Comparison of ENCODE assay signal across 13 cellular contexts in the genomic region with DNA sequence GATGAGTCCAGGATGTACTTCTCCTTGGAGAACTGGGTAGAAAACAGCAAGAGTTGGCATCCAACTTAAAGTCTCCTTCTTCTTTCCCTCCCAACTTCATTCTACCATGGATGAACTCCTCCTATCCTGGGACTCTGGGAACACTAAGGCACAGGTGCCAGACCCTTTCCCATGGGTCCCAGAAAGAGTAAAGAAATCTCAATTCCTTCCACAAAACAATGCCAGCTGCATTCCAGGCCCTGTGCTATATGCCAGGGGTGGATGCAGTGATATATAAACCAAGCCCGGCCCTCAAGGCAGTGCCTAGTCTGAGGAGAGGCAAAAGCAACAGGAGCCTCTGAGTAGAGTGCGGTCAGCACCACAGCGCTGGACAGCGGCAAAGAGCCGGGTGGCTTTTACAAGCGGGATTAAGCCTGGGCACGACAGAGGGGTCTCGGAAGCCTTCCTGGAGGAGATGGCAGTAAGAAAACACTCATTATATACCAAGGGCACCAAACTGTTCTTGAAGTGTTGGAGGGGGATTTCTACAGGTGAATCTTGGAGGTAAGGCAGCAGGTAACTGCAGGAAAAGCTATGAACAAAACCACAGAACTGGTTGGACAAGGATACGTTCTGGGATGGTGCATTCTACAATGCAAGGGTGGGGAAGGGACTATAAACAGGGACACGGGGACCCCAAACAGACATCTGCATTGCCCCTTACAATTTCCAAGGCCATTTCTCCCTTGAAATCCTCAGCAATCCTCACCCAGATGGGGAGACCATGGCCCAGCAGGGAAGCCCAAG. TPM values are rescaled to one million over a fixed set of nuclear protein-coding genes. Genes with fewer than 3 reads are reported as not detected.
A peak's percentile ranks its signal among the peaks of the same experiment; 100 is the strongest.
DNase-seq lines count a peak whose midpoint lies in the region; ATAC-seq and TF ChIP-seq lines count a peak whose summit lies in the region.
"Had no signal": no experiment of that assay in that cellular context is flagged by ENCODE, and none has a peak within 500 bp of the region (broad histone marks: within the 10 kb centered on the region; RNA-seq: fewer than 3 reads in every experiment).

No MANE protein-coding gene starts in this region.

- no peak for TF ChIP-seq CTCF in PC-3 (conservative IDR thresholded peaks at IDR 0.05; ENCODE audit: low read depth, low read length)
- no peak for TF ChIP-seq CTCF in epithelial cell of esophagus (IDR thresholded peaks at IDR 0.05; ENCODE audit: insufficient read depth, low read depth, low read length, missing control alignments)
- TF ChIP-seq CTCF in nephron (IDR thresholded peaks at IDR 0.05; ENCODE audit: unreplicated experiment in 3 of 3) = no peak

- no TSS peak for BruUV-seq in PC-3 (replicated peaks; lab: Mats Ljungman, UMichigan)

- no peaks in the 10 kb centered on the region for H3K79me2 ChIP-seq in PC-3 (ENCODE audit: low read length)

- ATAC-seq in PC-3 (no peak), GM21367 (IDR thresholded peaks at IDR 0.05; ENCODE audit: unreplicated experiment) (no peak), GM21390 (IDR thresholded peaks at IDR 0.05; ENCODE audit: unreplicated experiment) (no peak)
- ATAC-seq: activated CD4-positive, CD25-positive, alpha-beta regulatory T cell treated with anti-CD3 and anti-CD28 coated beads, Interleukin-2, amount 50 U/mL, for 24 hours had no signal

- no peaks in the 10 kb centered on the region for H3K9me2 ChIP-seq in PC-3 (replicated peaks; ENCODE audit: low read length)

- H3K4me1 ChIP-seq in PC-3 (ENCODE audit: insufficient read depth, low read length) = no peaks in the 10 kb centered on the region

- H3K36me3 Mint-ChIP-seq in nephron (ENCODE audit: low read depth) = peaks cover 10% of the 10 kb centered on the region

- H3K9me3 Mint-ChIP-seq in nephron = no peaks in the 10 kb centered on the region

- peaks cover 5% of the 10 kb centered on the region for H3K4me1 Mint-ChIP-seq in nephron

- H3K36me3 ChIP-seq in PC-3 (ENCODE audit: low read depth, low read length) = no peaks in the 10 kb centered on the region

- POLR2A ChIA-PET in PC-3 (lab: Charles Lee; ENCODE audit: unreplicated experiment) = no interaction called here

- CTCF ChIA-PET in PC-3 (lab: Charles Lee) = no interaction called here

- intact Hi-C loops in PC-3 (cut with micrococcal nuclease) = no loop called here

- no peaks in the 10 kb centered on the region for H3K9me3 ChIP-seq in PC-3 (ENCODE audit: low read length)
- H3K9me3 ChIP-seq: neutrophil had no signal

- no peak overlapping the region for H3K9ac ChIP-seq in PC-3 (ENCODE audit: low read length)

- no peak overlapping the region for H3K27ac ChIP-seq in PC-3 (ENCODE audit: low read length)
- H3K27ac ChIP-seq: neutrophil had no signal

- H3K4me3 ChIP-seq in PC-3 (ENCODE audit: low read length) = no peak overlapping the region
- no peak overlapping the region for H3K4me3 ChIP-seq in epithelial cell of esophagus (ENCODE audit: low read length)

- peak overlapping the region; percentile 41 to 52 (median 46) for H3K4me3 Mint-ChIP-seq in nephron

- no peaks in the 10 kb centered on the region for H4K20me1 ChIP-seq in PC-3 (ENCODE audit: low read length)

- H2AFZ ChIP-seq in PC-3 (ENCODE audit: low read length) = no peak overlapping the region

- DNase-seq in ELF-1 (ENCODE audit: low read depth, low spot score) = peak; percentile 44
- DNase-seq in PC-3 = peak; percentile 16
- DNase-seq in epithelial cell of esophagus (ENCODE audit: low read depth) = peak; percentile 41
- DNase-seq in NK-92 treated with Interleukin-12 subunit alpha and Interleukin-12 subunit beta, amount 100 ng/mL, for 24 hours (lab: John Stamatoyannopoulos, UW) = no peak
- DNase-seq: effector CD8-positive, alpha-beta T cell; NCI-H187 treated with DMSO at 0.1 percent for 48 hours; substantia nigra had no signal

- H3K27me3 Mint-ChIP-seq in nephron (ENCODE audit: low read depth) = peaks cover 53% of the 10 kb centered on the region

- H3F3A ChIP-seq in PC-3 (ENCODE audit: low read length, unreplicated experiment) = no peaks in the 10 kb centered on the region

- H3K4me2 ChIP-seq in PC-3 (ENCODE audit: low read length) = no peak overlapping the region

- peaks cover 20% of the 10 kb centered on the region for H3K27me3 ChIP-seq in PC-3 (ENCODE audit: low read length)
- H3K27me3 ChIP-seq: neutrophil had no signal

- H3K27ac Mint-ChIP-seq in nephron = no peak overlapping the region

RNA-seq across cellular contexts. Expression of gene TOR2A, which starts 16.4 kb away (rescaled TPM):
- 12.2 and 14.1 TPM in 2 replicates for total RNA-seq in PC-3 (2014; rRNA removed)

RNA-seq across cellular contexts. Expression of gene SH2D3C, which starts 27.0 kb away (rescaled TPM):
- total RNA-seq in PC-3 (2014; rRNA removed) = 0.26 and 1.0 TPM in 2 replicates

RNA-seq across cellular contexts. Expression of gene CDK9, which starts 34.4 kb away (rescaled TPM):
- total RNA-seq in PC-3 (2014; rRNA removed) = 37.3 and 39.2 TPM in 2 replicates

RNA-seq across cellular contexts. Expression of gene TTC16, which starts 35.6 kb away (rescaled TPM):
- 0.04 TPM in 1 of 2 replicates, not detected in the other for total RNA-seq in PC-3 (2014; rRNA removed)
- total RNA-seq: RPMI7951 had no signal

RNA-seq across cellular contexts. Expression of gene PTRH1, which starts 36.0 kb away (rescaled TPM):
- total RNA-seq in PC-3 (2014; rRNA removed) = 38.1 and 45.3 TPM in 2 replicates
